1 cellular context compared by ENCODE assay signal in genomic region chr5:135979510-135979909, GRCh38.
TF ChIP-seq lines count a peak whose summit lies in the region.

No MANE protein-coding gene starts in this region.

TF ChIP-seq in SK-N-SH, 30 proteins besides CTCF, POLR2A, EP300 and RAD21 (continued from another document):
- no peak for TF ChIP-seq USF2 (IDR thresholded peaks at IDR 0.05; ENCODE audit: borderline replicate concordance, low read depth, low read length)
- TF ChIP-seq ZBTB33 (IDR thresholded peaks at IDR 0.05; ENCODE audit: borderline replicate concordance, low read depth), result no peak
- TF ChIP-seq YY1 (IDR thresholded peaks at IDR 0.05; ENCODE audit: low read depth), result no peak
- no peak for TF ChIP-seq MXI1 (IDR thresholded peaks at IDR 0.05; ENCODE audit: low read depth, low read length)
- TF ChIP-seq TEAD4 (IDR thresholded peaks at IDR 0.05; ENCODE audit: borderline replicate concordance, insufficient read depth), result 0 out of 2 replicates have a peak, but pooled peaks have one; percentile 46
- TF ChIP-seq TCF12 (IDR thresholded peaks at IDR 0.05), result peak; percentile 96
- no peak for TF ChIP-seq EZH2phosphoT487 (IDR thresholded peaks at IDR 0.05; ENCODE audit: borderline replicate concordance, low read depth)
- TF ChIP-seq REST (IDR thresholded peaks at IDR 0.05; ENCODE audit: low read depth, low read length), result no peak
- no peak for TF ChIP-seq USF1 (IDR thresholded peaks at IDR 0.05; ENCODE audit: borderline replicate concordance, low read depth)
- peak; percentile 86; the same call in 1 of the 2 replicates for TF ChIP-seq PBX3 (IDR thresholded peaks at IDR 0.05)
- no peak for TF ChIP-seq TAF1 (IDR thresholded peaks at IDR 0.05; ENCODE audit: borderline replicate concordance, low read depth, low read length)
- TF ChIP-seq ELF1 (IDR thresholded peaks at IDR 0.05), result no peak
- peak; percentile 50; the same call in 1 of the 2 replicates for TF ChIP-seq POLR2AphosphoS5 (IDR thresholded peaks at IDR 0.05; ENCODE audit: low read depth, low read length)
- no peak for TF ChIP-seq CHD2 (IDR thresholded peaks at IDR 0.05; ENCODE audit: low read length, partially characterized antibody)
- TF ChIP-seq IRF3 (IDR thresholded peaks at IDR 0.05; ENCODE audit: low read depth, low read length), result no peak
- peak; percentile 66 for TF ChIP-seq NFIC (IDR thresholded peaks at IDR 0.05; ENCODE audit: borderline replicate concordance)
- peak; percentile 35; the same call in 1 of the 2 replicates for TF ChIP-seq FOSL2 (IDR thresholded peaks at IDR 0.05; ENCODE audit: borderline replicate concordance, low read depth)
- TF ChIP-seq SIN3A (IDR thresholded peaks at IDR 0.05; ENCODE audit: borderline replicate concordance, low read depth, low read length), result 0 out of 2 replicates have a peak, but pooled peaks have one; percentile 39
- peak; percentile 94 for TF ChIP-seq MEF2A (IDR thresholded peaks at IDR 0.05; ENCODE audit: borderline replicate concordance, low read depth)
- TF ChIP-seq GATA2 (CRISPR knock-in tag; IDR thresholded peaks at IDR 0.05), result no peak
